12 cellular contexts compared by ENCODE assay signal in the genomic region with DNA sequence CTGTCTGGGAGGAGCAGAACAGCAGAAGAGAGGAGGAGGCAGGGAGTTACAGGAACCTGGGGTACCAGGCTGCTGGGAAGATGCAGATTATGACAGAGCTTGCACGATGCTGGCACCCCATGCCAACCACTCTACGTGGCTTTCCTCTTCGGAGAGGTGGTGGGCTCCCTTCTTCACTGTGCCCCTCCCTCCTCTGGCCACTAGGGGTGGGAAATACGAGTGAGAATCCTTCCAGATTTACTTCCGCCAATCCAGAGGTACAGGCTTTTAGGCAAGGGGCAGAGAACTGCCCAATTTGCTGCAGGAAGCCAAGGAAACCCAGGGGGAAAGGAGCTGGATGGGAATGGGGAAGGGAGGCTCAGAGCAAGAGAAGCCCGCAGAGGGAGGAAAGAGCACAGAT. TPM values are rescaled to one million over a fixed set of nuclear protein-coding genes. Genes with fewer than 3 reads are reported as not detected.
DNase-seq lines count a peak whose midpoint lies in the region; ATAC-seq and TF ChIP-seq lines count a peak whose summit lies in the region.
"Had no signal": no experiment of that assay in that cellular context is flagged by ENCODE, and none has a peak within 500 bp of the region (broad histone marks: within the 10 kb centered on the region; RNA-seq: fewer than 3 reads in every experiment).

No MANE protein-coding gene starts in this region.

- peaks cover 2% of the 10 kb centered on the region for H3K36me3 ChIP-seq in smooth muscle cell (ENCODE audit: low read depth)
- H3K36me3 ChIP-seq in Karpas-422 (ENCODE audit: insufficient read depth, low read length) = no peaks in the 10 kb centered on the region

- H3K27ac Mint-ChIP-seq in T-helper 17 cell = no peak overlapping the region
- H3K27ac Mint-ChIP-seq: activated naive CD4-positive, alpha-beta T cell treated with anti-CD3 and anti-CD28 coated beads, Interleukin-2, amount 50 U/mL, for 24 hours had no signal

- no peaks in the 10 kb centered on the region for H3K9me2 ChIP-seq in Karpas-422 (replicated peaks; ENCODE audit: insufficient read depth, low read length)

- H3K4me1 ChIP-seq in smooth muscle cell (ENCODE audit: low read depth) (no peaks in the 10 kb centered on the region), Karpas-422 (ENCODE audit: low read length) (peaks cover 8% of the 10 kb centered on the region)
- H3K4me1 ChIP-seq: esophagus squamous epithelium had no signal

- no peak overlapping the region for H3K4me3 ChIP-seq in epithelial cell of proximal tubule (ENCODE audit: low read depth, low read length)
- H3K4me3 ChIP-seq in smooth muscle cell = no peak overlapping the region
- H3K4me3 ChIP-seq in Karpas-422 (ENCODE audit: low read length) = no peak overlapping the region
- H3K4me3 ChIP-seq: esophagus squamous epithelium had no signal

- H2AFZ ChIP-seq in smooth muscle cell (ENCODE audit: low read depth) (no peak overlapping the region), Karpas-422 (ENCODE audit: low read length) (no peak overlapping the region)

- H3K27ac ChIP-seq in smooth muscle cell (ENCODE audit: low read depth) (no peak overlapping the region), Karpas-422 (ENCODE audit: low read length) (no peak overlapping the region)
- H3K27ac ChIP-seq: esophagus squamous epithelium had no signal

- 82% methylated on average over 6 of the region's 6 CpGs for WGBS in smooth muscle cell (ENCODE audit: low lambda C conversion rate)

- H3F3A ChIP-seq in smooth muscle cell (ENCODE audit: low read depth) = no peaks in the 10 kb centered on the region

- H3K4me3 Mint-ChIP-seq in T-helper 17 cell = no peak overlapping the region
- H3K4me3 Mint-ChIP-seq: activated naive CD4-positive, alpha-beta T cell treated with anti-CD3 and anti-CD28 coated beads, Interleukin-2, amount 50 U/mL, for 24 hours had no signal

- TF ChIP-seq CTCF in epithelial cell of proximal tubule (conservative IDR thresholded peaks at IDR 0.05; ENCODE audit: low read depth, low read length) (peak; percentile 25), smooth muscle cell (IDR thresholded peaks at IDR 0.05; ENCODE audit: borderline replicate concordance, insufficient read depth, poor library complexity, severe bottlenecking) (peak; percentile 21)

- no peaks in the 10 kb centered on the region for H3K9me3 ChIP-seq in T-helper 17 cell (ENCODE audit: control insufficient read depth, low read length, poor library complexity, severe bottlenecking)
- H3K9me3 ChIP-seq in smooth muscle cell (replicated peaks; ENCODE audit: low read depth) = no peaks in the 10 kb centered on the region
- H3K9me3 ChIP-seq in Karpas-422 (ENCODE audit: low read length) = no peaks in the 10 kb centered on the region
- H3K9me3 ChIP-seq: esophagus squamous epithelium had no signal

- ATAC-seq in T-helper 17 cell (peak; percentile 8), GM18858 (IDR thresholded peaks at IDR 0.05; ENCODE audit: unreplicated experiment) (no peak), HG03439 (IDR thresholded peaks at IDR 0.05; ENCODE audit: unreplicated experiment) (no peak)

- H3K4me2 ChIP-seq in smooth muscle cell (no peak overlapping the region), Karpas-422 (ENCODE audit: low read depth, low read length, poor library complexity, severe bottlenecking) (no peak overlapping the region)

- H3K36me3 Mint-ChIP-seq in T-helper 17 cell (ENCODE audit: low read depth) = peaks cover 7% of the 10 kb centered on the region

- H3K27me3 Mint-ChIP-seq in T-helper 17 cell = no peaks in the 10 kb centered on the region
- H3K27me3 Mint-ChIP-seq: activated naive CD4-positive, alpha-beta T cell treated with anti-CD3 and anti-CD28 coated beads, Interleukin-2, amount 50 U/mL, for 24 hours had no signal

- H3K27me3 ChIP-seq in smooth muscle cell (ENCODE audit: low read depth) (no peaks in the 10 kb centered on the region), Karpas-422 (ENCODE audit: low read length) (no peaks in the 10 kb centered on the region)
- H3K27me3 ChIP-seq: esophagus squamous epithelium had no signal

- H3K79me2 ChIP-seq in smooth muscle cell (ENCODE audit: low read depth) (no peaks in the 10 kb centered on the region), Karpas-422 (ENCODE audit: low read length) (no peaks in the 10 kb centered on the region)

- H3K9ac ChIP-seq in smooth muscle cell (ENCODE audit: low read depth) (no peak overlapping the region), Karpas-422 (ENCODE audit: low read length) (no peak overlapping the region)

- H3K4me1 Mint-ChIP-seq in T-helper 17 cell = peaks cover 2% of the 10 kb centered on the region

- H4K20me1 ChIP-seq in smooth muscle cell (ENCODE audit: low read depth) (no peaks in the 10 kb centered on the region), Karpas-422 (ENCODE audit: insufficient read depth, low read depth, low read length) (no peaks in the 10 kb centered on the region)

- DNase-seq in DMS 273 (lab: John Stamatoyannopoulos, UW; ENCODE audit: unreplicated experiment) (peak; percentile 29), DMS 273 treated with DMSO at 0.1 percent for 48 hours (lab: John Stamatoyannopoulos, UW) (no peak), T-helper 17 cell (no peak), epithelial cell of proximal tubule (ENCODE audit: low read depth) (no peak), smooth muscle cell (lab: John Stamatoyannopoulos, UW; ENCODE audit: unreplicated experiment) (no peak), Karpas-422 (no peak)
- DNase-seq: esophagus squamous epithelium, NCI-H1417 treated with DMSO at 0.1 percent for 48 hours, Right ventricle myocardium superior had no signal

RNA-seq across cellular contexts. Expression of a gene that starts 12.3 kb away (rescaled TPM):
- 100 to 1,000 TPM; 132 to 162 TPM for total RNA-seq in T-helper 17 cell
- 115 and 135 TPM in 2 replicates for total RNA-seq in epithelial cell of proximal tubule
- total RNA-seq in smooth muscle cell = 98.1 and 122 TPM in 2 replicates
- 79.8 and 90.4 TPM in 2 replicates for polyA plus RNA-seq in smooth muscle cell
- 27.3 and 32.5 TPM in 2 replicates for total RNA-seq in Karpas-422 (2014; rRNA removed; shearing (Covaris generic); ENCODE audit: low replicate concordance)

RNA-seq across cellular contexts. Expression of a gene that starts 14.0 kb away (rescaled TPM):
- total RNA-seq in T-helper 17 cell = 10 to 100 TPM in 1 of 2 donors, 1 to 10 TPM in 1; 9.0 to 11.0 TPM
- total RNA-seq in epithelial cell of proximal tubule = 59.2 and 60.0 TPM in 2 replicates
- total RNA-seq in smooth muscle cell = 17.5 and 22.3 TPM in 2 replicates
- polyA plus RNA-seq in smooth muscle cell = 22.8 and 28.9 TPM in 2 replicates
- total RNA-seq in Karpas-422 (2014; rRNA removed; shearing (Covaris generic); ENCODE audit: low replicate concordance) = 4.7 and 7.4 TPM in 2 replicates

RNA-seq across cellular contexts. Expression of a gene that starts 22.9 kb away (rescaled TPM):
- total RNA-seq in T-helper 17 cell = 10 to 100 TPM; 58.3 to 68.0 TPM
- total RNA-seq in epithelial cell of proximal tubule = 13.1 and 19.2 TPM in 2 replicates
- total RNA-seq in smooth muscle cell = 32.3 and 33.8 TPM in 2 replicates
- polyA plus RNA-seq in smooth muscle cell = 33.1 and 38.7 TPM in 2 replicates
- total RNA-seq in Karpas-422 (2014; rRNA removed; shearing (Covaris generic); ENCODE audit: low replicate concordance) = 19.2 and 25.5 TPM in 2 replicates

RNA-seq across cellular contexts. Expression of a gene that starts 26.1 kb away (rescaled TPM):
- 10 to 100 TPM; 62.4 to 69.5 TPM for total RNA-seq in T-helper 17 cell
- total RNA-seq in epithelial cell of proximal tubule = 116 and 155 TPM in 2 replicates
- 55.2 and 103 TPM in 2 replicates for total RNA-seq in smooth muscle cell
- polyA plus RNA-seq in smooth muscle cell = 157 and 168 TPM in 2 replicates
- 26.3 and 33.0 TPM in 2 replicates for total RNA-seq in Karpas-422 (2014; rRNA removed; shearing (Covaris generic); ENCODE audit: low replicate concordance)

RNA-seq across cellular contexts. Expression of a gene that starts 26.6 kb away (rescaled TPM):
- total RNA-seq in T-helper 17 cell = 1,000 to 10,000 TPM; 2,323 to 2,414 TPM
- 1,815 and 2,833 TPM in 2 replicates for total RNA-seq in epithelial cell of proximal tubule
- 1,510 and 1,616 TPM in 2 replicates for total RNA-seq in smooth muscle cell
- 975 and 1,078 TPM in 2 replicates for polyA plus RNA-seq in smooth muscle cell
- 547 and 607 TPM in 2 replicates for total RNA-seq in Karpas-422 (2014; rRNA removed; shearing (Covaris generic); ENCODE audit: low replicate concordance)
